ENCODE assay signal across 1 cellular context in genomic region chr7:152435384-152436278, GRCh38.
TF ChIP-seq lines count a peak whose summit lies in the region.

KMT2C (minus strand) TSS chr7:152436003; CDS start chr7:152435786, 217 bp downstream.

TF ChIP-seq in K562, 482 proteins besides CTCF, POLR2A, EP300 and RAD21 (continued from another document and continues in another):
- no peak for TF ChIP-seq CHD7 (IDR thresholded peaks at IDR 0.05; ENCODE audit: low read depth, low read length)
- peak in 1 of 2 experiments; percentile 49; a peak in 1 of 4 replicates for TF ChIP-seq HDAC1 (IDR thresholded peaks at IDR 0.05)
- TF ChIP-seq GABPB1 (CRISPR knock-in tag; IDR thresholded peaks at IDR 0.05), result no peak
- peak; percentile 84; the same call in 1 of the 2 replicates for TF ChIP-seq ZBTB7A (IDR thresholded peaks at IDR 0.05; ENCODE audit: borderline replicate concordance, control insufficient read depth, low read depth, low read length)
- peak; percentile 52; the same call in 1 of the 2 replicates for TF ChIP-seq PHF8 (IDR thresholded peaks at IDR 0.05; ENCODE audit: borderline replicate concordance, low read length)
- TF ChIP-seq HNRNPLL (IDR thresholded peaks at IDR 0.05; ENCODE audit: low read depth, low read length, poor library complexity, severe bottlenecking), result no peak
- TF ChIP-seq CBX2 (IDR thresholded peaks at IDR 0.05; ENCODE audit: insufficient read depth, low read length, poor library complexity, severe bottlenecking), result no peak
- no peak for TF ChIP-seq ZNF146 (CRISPR knock-in tag; IDR thresholded peaks at IDR 0.05; ENCODE audit: unreplicated experiment)
- TF ChIP-seq ZNF212 (CRISPR knock-in tag; IDR thresholded peaks at IDR 0.05), result no peak
- TF ChIP-seq ZNF124 (CRISPR knock-in tag; IDR thresholded peaks at IDR 0.05), result no peak
- no peak for TF ChIP-seq TEAD4 (IDR thresholded peaks at IDR 0.05; ENCODE audit: low read length)
- TF ChIP-seq TEAD4 (CRISPR knock-in tag; IDR thresholded peaks at IDR 0.05; ENCODE audit: borderline replicate concordance), result no peak
- TF ChIP-seq SIN3A (IDR thresholded peaks at IDR 0.05; ENCODE audit: borderline replicate concordance in 2 of 2, control insufficient read depth in 1 of 2, low read depth in 2 of 2, low read length in 2 of 2), result peak in 1 of 2 experiments; percentile 40; a peak in 1 of 4 replicates
- TF ChIP-seq PBX2 (CRISPR knock-in tag; IDR thresholded peaks at IDR 0.05; ENCODE audit: low read depth), result no peak
- no peak for TF ChIP-seq PBX2 (tag; conservative IDR thresholded peaks at IDR 0.05; ENCODE audit: low read depth)
- TF ChIP-seq SFPQ (IDR thresholded peaks at IDR 0.05; ENCODE audit: low read depth, low read length), result no peak
- TF ChIP-seq ZNF280B (CRISPR knock-in tag; IDR thresholded peaks at IDR 0.05), result no peak
- TF ChIP-seq RBFOX2 (IDR thresholded peaks at IDR 0.05; ENCODE audit: low read depth, low read length), result peak; percentile 79
- TF ChIP-seq MLX (CRISPR knock-in tag; conservative IDR thresholded peaks at IDR 0.05), result no peak
- no peak for TF ChIP-seq DPF2 (IDR thresholded peaks at IDR 0.05)
- no peak for TF ChIP-seq TSHZ1 (CRISPR knock-in tag; IDR thresholded peaks at IDR 0.05)
- TF ChIP-seq ZNF696 (CRISPR knock-in tag; conservative IDR thresholded peaks at IDR 0.05), result no peak
- TF ChIP-seq HDAC8 (tag; IDR thresholded peaks at IDR 0.05), result no peak
- no peak for TF ChIP-seq CREB5 (CRISPR knock-in tag; IDR thresholded peaks at IDR 0.05)
- TF ChIP-seq KDM5B (IDR thresholded peaks at IDR 0.05; ENCODE audit: insufficient replicate concordance, low read depth, low read length), result peak; percentile 37
- TF ChIP-seq SAFB (IDR thresholded peaks at IDR 0.05; ENCODE audit: borderline replicate concordance, low read depth, low read length), result no peak
- TF ChIP-seq ELF4 (CRISPR knock-in tag; IDR thresholded peaks at IDR 0.05), result no peak
- TF ChIP-seq TRIM25 (IDR thresholded peaks at IDR 0.05; ENCODE audit: borderline replicate concordance), result no peak
- TF ChIP-seq RBM14 (IDR thresholded peaks at IDR 0.05; ENCODE audit: borderline replicate concordance, insufficient read depth, low read depth, low read length), result no peak
